In the genomic region with DNA sequence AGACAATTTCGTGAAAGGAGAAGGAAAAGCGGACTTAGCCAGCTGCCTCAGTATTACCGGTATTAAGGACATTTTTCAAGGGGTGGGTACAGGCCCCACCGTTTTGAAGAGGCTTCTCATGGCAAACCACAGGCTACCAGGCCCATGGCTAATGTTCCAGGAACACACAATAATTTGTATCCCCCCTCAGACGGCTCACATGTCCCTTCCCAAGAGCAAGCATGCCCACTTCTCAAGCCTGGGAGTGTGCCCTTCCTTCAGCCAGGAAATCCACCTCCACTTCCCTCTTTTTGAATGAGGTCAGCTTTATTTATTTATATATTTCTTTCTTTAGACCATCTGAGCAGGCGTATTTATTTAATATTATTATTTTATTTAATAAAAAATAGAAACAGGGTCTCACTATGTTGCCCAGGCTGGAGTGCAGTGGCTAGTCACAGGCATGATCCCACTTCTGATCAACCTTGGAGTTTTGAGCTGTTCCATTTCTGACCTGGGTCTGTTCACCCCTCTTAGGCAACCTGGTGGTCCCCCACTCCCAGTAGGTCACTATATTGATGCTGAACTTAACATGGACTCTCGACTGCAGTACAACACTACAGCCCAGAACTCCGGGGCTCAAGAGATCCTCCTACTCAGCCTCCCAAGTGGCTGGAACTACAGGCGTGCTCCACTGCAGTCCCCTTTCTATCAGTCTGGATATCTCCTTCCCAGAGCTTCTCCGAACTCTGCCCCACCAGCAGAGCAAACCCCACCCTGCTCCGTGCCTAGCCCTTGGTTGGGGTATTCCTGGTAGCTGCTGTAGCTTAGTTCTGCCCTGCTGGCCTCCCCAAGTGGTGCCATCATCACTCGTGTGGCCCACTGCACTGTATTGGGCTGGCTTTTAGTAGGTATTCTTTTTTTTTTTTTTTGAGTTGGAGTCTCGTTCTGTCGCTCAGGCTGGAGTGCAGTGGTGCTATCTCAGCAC, we compare ENCODE assay signal across 1 cellular context.
TF ChIP-seq lines count a peak whose summit lies in the region.

No MANE protein-coding gene starts in this region.

TF ChIP-seq in IMR-90, 13 proteins besides CTCF, POLR2A, EP300 and RAD21 (continued from another document):
- TF ChIP-seq, protein P1, sequence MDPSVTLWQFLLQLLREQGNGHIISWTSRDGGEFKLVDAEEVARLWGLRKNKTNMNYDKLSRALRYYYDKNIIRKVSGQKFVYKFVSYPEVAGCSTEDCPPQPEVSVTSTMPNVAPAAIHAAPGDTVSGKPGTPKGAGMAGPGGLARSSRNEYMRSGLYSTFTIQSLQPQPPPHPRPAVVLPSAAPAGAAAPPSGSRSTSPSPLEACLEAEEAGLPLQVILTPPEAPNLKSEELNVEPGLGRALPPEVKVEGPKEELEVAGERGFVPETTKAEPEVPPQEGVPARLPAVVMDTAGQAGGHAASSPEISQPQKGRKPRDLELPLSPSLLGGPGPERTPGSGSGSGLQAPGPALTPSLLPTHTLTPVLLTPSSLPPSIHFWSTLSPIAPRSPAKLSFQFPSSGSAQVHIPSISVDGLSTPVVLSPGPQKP (IDR thresholded peaks at IDR 0.05; ENCODE audit: borderline replicate concordance, low read depth, low read length): no peak
- no peak for TF ChIP-seq MXI1 (IDR thresholded peaks at IDR 0.05; ENCODE audit: borderline replicate concordance, low read depth, low read length)
- TF ChIP-seq, protein P2, sequence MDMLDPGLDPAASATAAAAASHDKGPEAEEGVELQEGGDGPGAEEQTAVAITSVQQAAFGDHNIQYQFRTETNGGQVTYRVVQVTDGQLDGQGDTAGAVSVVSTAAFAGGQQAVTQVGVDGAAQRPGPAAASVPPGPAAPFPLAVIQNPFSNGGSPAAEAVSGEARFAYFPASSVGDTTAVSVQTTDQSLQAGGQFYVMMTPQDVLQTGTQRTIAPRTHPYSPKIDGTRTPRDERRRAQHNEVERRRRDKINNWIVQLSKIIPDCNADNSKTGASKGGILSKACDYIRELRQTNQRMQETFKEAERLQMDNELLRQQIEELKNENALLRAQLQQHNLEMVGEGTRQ (IDR thresholded peaks at IDR 0.05; ENCODE audit: low read depth, low read length): no peak
- no peak for TF ChIP-seq FOS (IDR thresholded peaks at IDR 0.05; ENCODE audit: low read depth, low read length)
- TF ChIP-seq RFX5 (IDR thresholded peaks at IDR 0.05; ENCODE audit: low read depth, low read length): no peak
- no peak for TF ChIP-seq MAFK (IDR thresholded peaks at IDR 0.05; ENCODE audit: low read depth, low read length)
- no peak for TF ChIP-seq CEBPB (IDR thresholded peaks at IDR 0.05; ENCODE audit: low read depth, low read length)
- no peak for TF ChIP-seq MAZ (IDR thresholded peaks at IDR 0.05; ENCODE audit: borderline replicate concordance, low read depth, low read length)
- no peak for TF ChIP-seq CHD1 (IDR thresholded peaks at IDR 0.05; ENCODE audit: low read depth, low read length)
- no peak for TF ChIP-seq RCOR1 (IDR thresholded peaks at IDR 0.05; ENCODE audit: insufficient replicate concordance, low read length)
